1 cellular context compared by ENCODE assay signal in the genomic region with DNA sequence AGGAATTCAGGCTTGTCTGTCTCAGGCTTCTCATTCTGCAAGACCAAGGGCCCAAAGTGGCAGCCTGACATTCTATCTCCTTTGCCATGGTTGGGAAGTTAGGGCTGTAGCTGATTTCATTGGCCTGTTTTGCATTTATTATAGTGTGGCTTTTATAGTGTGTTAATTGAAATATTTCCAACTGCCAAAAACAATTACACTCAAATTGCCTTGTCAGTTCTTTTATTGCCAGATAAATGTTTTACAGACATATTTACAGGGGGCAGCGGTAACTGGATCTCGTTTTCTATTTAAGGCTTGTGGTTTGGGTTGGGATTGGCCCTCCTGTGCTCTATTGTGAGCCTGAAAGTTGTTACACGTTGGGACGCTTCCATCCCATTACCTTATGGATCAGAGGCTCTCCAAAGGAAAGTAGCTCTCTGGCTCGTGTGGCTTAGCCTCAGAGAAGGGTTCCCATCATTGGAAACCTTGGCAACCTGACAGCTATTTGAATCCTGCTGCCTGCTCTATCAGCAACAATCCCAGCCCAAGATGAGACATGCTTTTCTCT.
TF ChIP-seq lines count a peak whose summit lies in the region.

No MANE protein-coding gene starts in this region.

TF ChIP-seq in HEK293, 187 proteins besides CTCF, POLR2A, EP300 and RAD21 (continued from another document):
- TF ChIP-seq, protein P1, sequence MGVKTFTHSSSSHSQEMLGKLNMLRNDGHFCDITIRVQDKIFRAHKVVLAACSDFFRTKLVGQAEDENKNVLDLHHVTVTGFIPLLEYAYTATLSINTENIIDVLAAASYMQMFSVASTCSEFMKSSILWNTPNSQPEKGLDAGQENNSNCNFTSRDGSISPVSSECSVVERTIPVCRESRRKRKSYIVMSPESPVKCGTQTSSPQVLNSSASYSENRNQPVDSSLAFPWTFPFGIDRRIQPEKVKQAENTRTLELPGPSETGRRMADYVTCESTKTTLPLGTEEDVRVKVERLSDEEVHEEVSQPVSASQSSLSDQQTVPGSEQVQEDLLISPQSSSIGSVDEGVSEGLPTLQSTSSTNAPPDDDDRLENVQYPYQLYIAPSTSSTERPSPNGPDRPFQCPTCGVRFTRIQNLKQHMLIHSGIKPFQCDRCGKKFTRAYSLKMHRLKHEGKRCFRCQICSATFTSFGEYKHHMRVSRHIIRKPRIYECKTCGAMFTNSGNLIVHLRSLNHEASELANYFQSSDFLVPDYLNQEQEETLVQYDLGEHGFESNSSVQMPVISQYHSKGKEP (tag by site-specific recombination; IDR thresholded peaks at IDR 0.05) = peak; percentile 72
- TF ChIP-seq, protein P2, sequence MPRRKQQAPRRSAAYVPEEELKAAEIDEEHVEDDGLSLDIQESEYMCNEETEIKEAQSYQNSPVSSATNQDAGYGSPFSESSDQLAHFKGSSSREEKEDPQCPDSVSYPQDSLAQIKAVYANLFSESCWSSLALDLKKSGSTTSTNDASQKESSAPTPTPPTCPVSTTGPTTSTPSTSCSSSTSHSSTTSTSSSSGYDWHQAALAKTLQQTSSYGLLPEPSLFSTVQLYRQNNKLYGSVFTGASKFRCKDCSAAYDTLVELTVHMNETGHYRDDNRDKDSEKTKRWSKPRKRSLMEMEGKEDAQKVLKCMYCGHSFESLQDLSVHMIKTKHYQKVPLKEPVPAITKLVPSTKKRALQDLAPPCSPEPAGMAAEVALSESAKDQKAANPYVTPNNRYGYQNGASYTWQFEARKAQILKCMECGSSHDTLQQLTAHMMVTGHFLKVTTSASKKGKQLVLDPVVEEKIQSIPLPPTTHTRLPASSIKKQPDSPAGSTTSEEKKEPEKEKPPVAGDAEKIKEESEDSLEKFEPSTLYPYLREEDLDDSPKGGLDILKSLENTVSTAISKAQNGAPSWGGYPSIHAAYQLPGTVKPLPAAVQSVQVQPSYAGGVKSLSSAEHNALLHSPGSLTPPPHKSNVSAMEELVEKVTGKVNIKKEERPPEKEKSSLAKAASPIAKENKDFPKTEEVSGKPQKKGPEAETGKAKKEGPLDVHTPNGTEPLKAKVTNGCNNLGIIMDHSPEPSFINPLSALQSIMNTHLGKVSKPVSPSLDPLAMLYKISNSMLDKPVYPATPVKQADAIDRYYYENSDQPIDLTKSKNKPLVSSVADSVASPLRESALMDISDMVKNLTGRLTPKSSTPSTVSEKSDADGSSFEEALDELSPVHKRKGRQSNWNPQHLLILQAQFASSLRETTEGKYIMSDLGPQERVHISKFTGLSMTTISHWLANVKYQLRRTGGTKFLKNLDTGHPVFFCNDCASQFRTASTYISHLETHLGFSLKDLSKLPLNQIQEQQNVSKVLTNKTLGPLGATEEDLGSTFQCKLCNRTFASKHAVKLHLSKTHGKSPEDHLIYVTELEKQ (tag by site-specific recombination; IDR thresholded peaks at IDR 0.05; ENCODE audit: borderline replicate concordance) = peak; percentile 65; the same call in 1 of the 2 replicates
- TF ChIP-seq ZNF391 (tag by site-specific recombination; IDR thresholded peaks at IDR 0.05; ENCODE audit: borderline replicate concordance, low read depth) (0 out of 2 replicates have a peak, but pooled peaks have one; percentile 61), ZNF174 (tag by site-specific recombination; IDR thresholded peaks at IDR 0.05) (no peak), ZNF10 (tag by site-specific recombination; IDR thresholded peaks at IDR 0.05) (0 out of 2 replicates have a peak, but pooled peaks have one; percentile 10), BCL11B (tag by site-specific recombination; IDR thresholded peaks at IDR 0.05; ENCODE audit: low read depth) (peak; percentile 74; the same call in 1 of the 2 replicates), KLF10 (tag by site-specific recombination; IDR thresholded peaks at IDR 0.05) (peak; percentile 44; the same call in 1 of the 2 replicates), ZFHX2 (tag by site-specific recombination; conservative IDR thresholded peaks at IDR 0.05) (no peak), ZNF629 (tag by site-specific recombination; IDR thresholded peaks at IDR 0.05) (0 out of 2 replicates have a peak, but pooled peaks have one; percentile 23), ZNF549 (tag by site-specific recombination; IDR thresholded peaks at IDR 0.05) (peak; percentile 46; the same call in 1 of the 2 replicates), OVOL3 (tag by site-specific recombination; IDR thresholded peaks at IDR 0.05) (peak; percentile 73; the same call in 1 of the 2 replicates), ZNF596 (tag by site-specific recombination; IDR thresholded peaks at IDR 0.05) (peak; percentile 47; the same call in 1 of the 2 replicates), ZNF501 (tag by site-specific recombination; IDR thresholded peaks at IDR 0.05) (0 out of 2 replicates have a peak, but pooled peaks have one; percentile 62), FEZF1 (tag by site-specific recombination; IDR thresholded peaks at IDR 0.05) (peak; percentile 94), ZNF561 (tag by site-specific recombination; IDR thresholded peaks at IDR 0.05; ENCODE audit: borderline replicate concordance) (0 out of 2 replicates have a peak, but pooled peaks have one; percentile 47), OSR2 (tag by site-specific recombination; IDR thresholded peaks at IDR 0.05) (peak; percentile 92)
- TF ChIP-seq, protein P3, sequence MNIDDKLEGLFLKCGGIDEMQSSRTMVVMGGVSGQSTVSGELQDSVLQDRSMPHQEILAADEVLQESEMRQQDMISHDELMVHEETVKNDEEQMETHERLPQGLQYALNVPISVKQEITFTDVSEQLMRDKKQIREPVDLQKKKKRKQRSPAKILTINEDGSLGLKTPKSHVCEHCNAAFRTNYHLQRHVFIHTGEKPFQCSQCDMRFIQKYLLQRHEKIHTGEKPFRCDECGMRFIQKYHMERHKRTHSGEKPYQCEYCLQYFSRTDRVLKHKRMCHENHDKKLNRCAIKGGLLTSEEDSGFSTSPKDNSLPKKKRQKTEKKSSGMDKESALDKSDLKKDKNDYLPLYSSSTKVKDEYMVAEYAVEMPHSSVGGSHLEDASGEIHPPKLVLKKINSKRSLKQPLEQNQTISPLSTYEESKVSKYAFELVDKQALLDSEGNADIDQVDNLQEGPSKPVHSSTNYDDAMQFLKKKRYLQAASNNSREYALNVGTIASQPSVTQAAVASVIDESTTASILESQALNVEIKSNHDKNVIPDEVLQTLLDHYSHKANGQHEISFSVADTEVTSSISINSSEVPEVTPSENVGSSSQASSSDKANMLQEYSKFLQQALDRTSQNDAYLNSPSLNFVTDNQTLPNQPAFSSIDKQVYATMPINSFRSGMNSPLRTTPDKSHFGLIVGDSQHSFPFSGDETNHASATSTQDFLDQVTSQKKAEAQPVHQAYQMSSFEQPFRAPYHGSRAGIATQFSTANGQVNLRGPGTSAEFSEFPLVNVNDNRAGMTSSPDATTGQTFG (tag by site-specific recombination; IDR thresholded peaks at IDR 0.05; ENCODE audit: borderline replicate concordance) = no peak
- TF ChIP-seq, protein P4, sequence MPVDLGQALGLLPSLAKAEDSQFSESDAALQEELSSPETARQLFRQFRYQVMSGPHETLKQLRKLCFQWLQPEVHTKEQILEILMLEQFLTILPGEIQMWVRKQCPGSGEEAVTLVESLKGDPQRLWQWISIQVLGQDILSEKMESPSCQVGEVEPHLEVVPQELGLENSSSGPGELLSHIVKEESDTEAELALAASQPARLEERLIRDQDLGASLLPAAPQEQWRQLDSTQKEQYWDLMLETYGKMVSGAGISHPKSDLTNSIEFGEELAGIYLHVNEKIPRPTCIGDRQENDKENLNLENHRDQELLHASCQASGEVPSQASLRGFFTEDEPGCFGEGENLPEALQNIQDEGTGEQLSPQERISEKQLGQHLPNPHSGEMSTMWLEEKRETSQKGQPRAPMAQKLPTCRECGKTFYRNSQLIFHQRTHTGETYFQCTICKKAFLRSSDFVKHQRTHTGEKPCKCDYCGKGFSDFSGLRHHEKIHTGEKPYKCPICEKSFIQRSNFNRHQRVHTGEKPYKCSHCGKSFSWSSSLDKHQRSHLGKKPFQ (tag by site-specific recombination; IDR thresholded peaks at IDR 0.05) = peak; percentile 68; the same call in 1 of the 2 replicates
- TF ChIP-seq, protein P5, sequence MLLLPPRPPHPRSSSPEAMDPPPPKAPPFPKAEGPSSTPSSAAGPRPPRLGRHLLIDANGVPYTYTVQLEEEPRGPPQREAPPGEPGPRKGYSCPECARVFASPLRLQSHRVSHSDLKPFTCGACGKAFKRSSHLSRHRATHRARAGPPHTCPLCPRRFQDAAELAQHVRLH (tag by site-specific recombination; IDR thresholded peaks at IDR 0.05) = peak; percentile 79; the same call in 1 of the 2 replicates
- TF ChIP-seq, protein P6, sequence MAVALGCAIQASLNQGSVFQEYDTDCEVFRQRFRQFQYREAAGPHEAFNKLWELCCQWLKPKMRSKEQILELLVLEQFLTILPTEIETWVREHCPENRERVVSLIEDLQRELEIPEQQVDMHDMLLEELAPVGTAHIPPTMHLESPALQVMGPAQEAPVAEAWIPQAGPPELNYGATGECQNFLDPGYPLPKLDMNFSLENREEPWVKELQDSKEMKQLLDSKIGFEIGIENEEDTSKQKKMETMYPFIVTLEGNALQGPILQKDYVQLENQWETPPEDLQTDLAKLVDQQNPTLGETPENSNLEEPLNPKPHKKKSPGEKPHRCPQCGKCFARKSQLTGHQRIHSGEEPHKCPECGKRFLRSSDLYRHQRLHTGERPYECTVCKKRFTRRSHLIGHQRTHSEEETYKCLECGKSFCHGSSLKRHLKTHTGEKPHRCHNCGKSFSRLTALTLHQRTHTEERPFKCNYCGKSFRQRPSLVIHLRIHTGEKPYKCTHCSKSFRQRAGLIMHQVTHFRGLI (tag by site-specific recombination; IDR thresholded peaks at IDR 0.05) = 0 out of 2 replicates have a peak, but pooled peaks have one; percentile 16
